In the genomic region with DNA sequence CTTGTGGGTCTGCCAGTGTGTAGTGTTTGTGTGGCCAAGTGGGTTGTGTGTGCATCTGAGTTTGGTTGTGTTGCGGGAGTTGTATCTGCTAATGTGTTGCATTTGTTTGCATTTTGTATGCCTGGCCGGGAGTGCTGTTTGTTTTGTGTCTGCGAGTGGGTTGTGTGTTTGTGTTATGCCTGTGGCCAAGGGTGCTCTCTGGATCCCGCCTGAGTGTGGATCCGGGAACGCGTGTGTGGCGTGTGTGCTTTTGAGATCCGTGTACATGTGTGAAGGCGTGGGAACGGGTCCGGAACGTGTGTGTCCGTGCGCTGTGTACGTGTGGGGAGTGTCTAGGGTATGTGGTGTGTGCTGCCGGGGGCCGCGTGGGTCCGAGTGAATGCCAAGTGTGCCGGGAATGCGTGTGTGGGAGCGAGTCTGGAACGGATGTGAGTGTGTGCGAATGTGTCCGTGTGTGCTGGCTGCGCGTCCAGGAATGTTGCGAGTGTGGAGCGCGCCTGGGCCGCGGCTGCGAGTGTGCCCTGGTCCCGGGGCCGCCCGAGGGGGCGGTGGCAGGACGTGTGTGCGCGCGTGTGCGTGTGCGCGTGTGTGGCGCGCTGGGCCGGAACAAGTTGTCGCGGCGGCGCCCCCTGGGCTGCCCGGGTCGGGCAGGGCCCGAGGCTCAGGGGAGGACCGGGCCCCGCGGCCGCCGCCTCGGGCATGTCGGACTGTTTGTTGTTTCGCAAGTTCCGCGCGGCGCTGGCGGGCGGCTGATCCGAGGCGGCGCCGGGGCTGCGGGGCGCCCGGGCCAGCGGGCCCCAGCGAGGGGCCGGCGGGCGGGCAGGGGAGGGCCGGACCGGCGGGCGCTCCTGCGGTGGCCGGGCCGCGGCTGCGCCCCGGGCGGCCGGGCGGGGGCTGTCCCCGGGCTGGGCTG, we compare ENCODE assay signal across 8 cellular contexts. TPM values are rescaled to one million over a fixed set of nuclear protein-coding genes. Genes with fewer than 3 reads are reported as not detected.
DNase-seq lines count a peak whose midpoint lies in the region; ATAC-seq and TF ChIP-seq lines count a peak whose summit lies in the region.

No MANE protein-coding gene starts in this region.

- peak; percentile 6 for ATAC-seq in left colon
- ATAC-seq in stimulated activated naive CD8-positive, alpha-beta T cell treated with anti-CD3 and anti-CD28 coated beads, Interleukin-15, amount 100 ng/mL, for 72 hours = peak; percentile 26

- no peak for TF ChIP-seq POLR2A in Peyer's patch (IDR thresholded peaks at IDR 0.05)

- H3K9me3 Mint-ChIP-seq in chondrocyte (ENCODE audit: low read depth) = no peaks in the 10 kb centered on the region
- H3K9me3 Mint-ChIP-seq in stimulated activated naive CD8-positive, alpha-beta T cell treated with anti-CD3 and anti-CD28 coated beads, Interleukin-15, amount 100 ng/mL, for 72 hours = no peaks in the 10 kb centered on the region

- peaks cover 3% of the 10 kb centered on the region for H3K27me3 Mint-ChIP-seq in chondrocyte (ENCODE audit: low read depth)
- H3K27me3 Mint-ChIP-seq in stimulated activated naive CD8-positive, alpha-beta T cell treated with anti-CD3 and anti-CD28 coated beads, Interleukin-15, amount 100 ng/mL, for 72 hours = peaks cover 68% of the 10 kb centered on the region

- H3K4me1 Mint-ChIP-seq in chondrocyte (ENCODE audit: low read depth) = peaks cover 24% of the 10 kb centered on the region
- peaks cover 15% of the 10 kb centered on the region for H3K4me1 Mint-ChIP-seq in stimulated activated naive CD8-positive, alpha-beta T cell treated with anti-CD3 and anti-CD28 coated beads, Interleukin-15, amount 100 ng/mL, for 72 hours

- DNase-seq in NCI-H2227 (lab: John Stamatoyannopoulos, UW; ENCODE audit: unreplicated experiment) (peak; percentile 59), NCI-H2227 treated with DMSO at 0.1 percent for 48 hours (lab: John Stamatoyannopoulos, UW) (no peak), Peyer's patch (peak in 1 of 3 donors; percentile 53), chondrocyte (ENCODE audit: low spot score) (peak; percentile 79), left colon (peak in 1 of 2 donors; percentile 29), NK-92 (lab: John Stamatoyannopoulos, UW; ENCODE audit: unreplicated experiment) (no peak), GM19238 (ENCODE audit: insufficient read length, low spot score) (no peak)
- DNase-seq in stimulated activated naive CD8-positive, alpha-beta T cell treated with anti-CD3 and anti-CD28 coated beads, Interleukin-15, amount 100 ng/mL, for 72 hours = no peak

- H3K36me3 Mint-ChIP-seq in chondrocyte (ENCODE audit: low read depth) = no peaks in the 10 kb centered on the region

- H3K27ac Mint-ChIP-seq in chondrocyte (ENCODE audit: unreplicated experiment) = peak overlapping the region; percentile 33
- H3K27ac Mint-ChIP-seq in stimulated activated naive CD8-positive, alpha-beta T cell treated with anti-CD3 and anti-CD28 coated beads, Interleukin-15, amount 100 ng/mL, for 72 hours = peak overlapping the region in 1 of 2 donors; percentile 85

- no peaks in the 10 kb centered on the region for H3K9me3 ChIP-seq in Peyer's patch

- H3K4me1 ChIP-seq in Peyer's patch = peaks cover 0 to 24% (median 16%) of the 10 kb centered on the region in 4 donors

- H3K4me3 ChIP-seq in Peyer's patch = peak overlapping the region; percentile 40 to 71 (median 65)

- H3K27me3 ChIP-seq in Peyer's patch = peaks cover 0 to 8% of the 10 kb centered on the region in 2 donors

- TF ChIP-seq CTCF in Peyer's patch (IDR thresholded peaks at IDR 0.05) = no peak
- TF ChIP-seq CTCF in chondrocyte (IDR thresholded peaks at IDR 0.05) = no peak

- intact Hi-C loops in left colon (cut with DNase I, micrococcal nuclease) = loop anchor here (10.0 kb wide), 4 partner anchors 848 to 1478 kb away; no protein-coding TSS in a partner anchor

- peak overlapping the region in 2 of 4 donors; percentile 26 to 52 for H3K27ac ChIP-seq in Peyer's patch

- H3K4me3 Mint-ChIP-seq in chondrocyte (ENCODE audit: unreplicated experiment) = peak overlapping the region; percentile 76
- H3K4me3 Mint-ChIP-seq in stimulated activated naive CD8-positive, alpha-beta T cell treated with anti-CD3 and anti-CD28 coated beads, Interleukin-15, amount 100 ng/mL, for 72 hours = peak overlapping the region; percentile 80 to 87

- no peaks in the 10 kb centered on the region for H3K36me3 ChIP-seq in Peyer's patch

RNA-seq across cellular contexts. Expression of a gene that starts 0.9 kb away (rescaled TPM):
- 1 to 10 TPM in 3 of 4 donors, under 1 TPM in 1; 0.18 to 5.0 (median 4.0) TPM for total RNA-seq in Peyer's patch
- 12.6 to 20.7 TPM (median 14.8 TPM) in 3 replicates for total RNA-seq in chondrocyte
- total RNA-seq in left colon = 1 to 10 TPM; 2.0 to 2.4 TPM

RNA-seq across cellular contexts. Expression of a gene that starts 6.5 kb away (rescaled TPM):
- total RNA-seq in Peyer's patch = 10 to 100 TPM in 3 of 4 donors, 1 to 10 TPM in 1; 9.3 to 31.4 (median 19.1) TPM
- total RNA-seq in chondrocyte = 15.2 to 24.5 TPM (median 15.6 TPM) in 3 replicates
- total RNA-seq in left colon = 10 to 100 TPM; 14.3 to 20.6 TPM

RNA-seq across cellular contexts. Expression of a gene that starts 55.5 kb away (rescaled TPM):
- total RNA-seq in Peyer's patch = 100 to 1,000 TPM in 1 of 4 donors, 10 to 100 TPM in 3; 62.7 to 153 (median 88.8) TPM
- 49.1 to 65.2 TPM (median 50.1 TPM) in 3 replicates for total RNA-seq in chondrocyte
- 10 to 100 TPM; 62.7 to 71.3 TPM for total RNA-seq in left colon

Comparison
In these comparisons a context has a peak if more than half of its experiments do, and no peak if none do; other contexts are left out.
1. DNase-seq: peak in NCI-H2227 (single experiment) and chondrocyte (single experiment); none in NCI-H2227 treated with DMSO at 0.1 percent for 48 hours (single experiment), stimulated activated naive CD8-positive, alpha-beta T cell treated with anti-CD3 and anti-CD28 coated beads, Interleukin-15, amount 100 ng/mL, for 72 hours (0 of 2), NK-92 (single experiment) and GM19238 (single experiment).